ENCODE assay signal across 17 cellular contexts in the genomic region with DNA sequence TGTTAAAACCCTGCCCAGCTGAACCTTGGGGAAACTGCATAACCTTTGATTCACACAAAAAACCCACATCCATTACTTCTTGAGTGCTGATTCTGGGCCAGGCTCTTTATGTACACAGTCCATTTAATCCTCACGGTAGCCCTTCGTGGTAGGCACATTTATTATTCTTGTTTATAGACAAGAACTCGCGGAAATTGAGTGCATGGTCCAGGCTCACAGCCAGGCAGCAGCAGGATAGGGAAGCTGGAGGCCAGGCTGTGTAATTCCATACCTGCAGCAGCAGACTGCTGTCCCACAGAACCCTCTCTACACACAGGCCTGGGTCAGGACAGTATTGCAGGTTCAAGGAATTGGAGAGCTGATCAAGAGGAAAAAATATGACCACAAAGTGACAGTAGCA. TPM values are rescaled to one million over a fixed set of nuclear protein-coding genes. Genes with fewer than 3 reads are reported as not detected.
DNase-seq lines count a peak whose midpoint lies in the region; ATAC-seq and TF ChIP-seq lines count a peak whose summit lies in the region.
"Had no signal": no experiment of that assay in that cellular context is flagged by ENCODE, and none has a peak within 500 bp of the region (broad histone marks: within the 10 kb centered on the region; RNA-seq: fewer than 3 reads in every experiment).

No MANE protein-coding gene starts in this region.

- H3K36me3 ChIP-seq in body of pancreas (replicated peaks in 1 of 2; ENCODE audit: insufficient read depth in 1 of 2, low read depth in 2 of 2) (no peaks in the 10 kb centered on the region), upper lobe of right lung (no peaks in the 10 kb centered on the region), A673 (ENCODE audit: insufficient read depth, low read length, poor library complexity, severe bottlenecking) (no peaks in the 10 kb centered on the region)
- H3K36me3 ChIP-seq: SJSA1 had no signal

- H3K27me3 ChIP-seq in body of pancreas: no peaks in the 10 kb centered on the region
- no peaks in the 10 kb centered on the region for H3K27me3 ChIP-seq in upper lobe of right lung
- no peaks in the 10 kb centered on the region for H3K27me3 ChIP-seq in A673 (replicated peaks; ENCODE audit: insufficient read depth, low read depth, low read length, poor library complexity)
- H3K27me3 ChIP-seq: SJSA1 had no signal

- CTCF ChIA-PET in A673 (lab: Charles Lee): no interaction called here

- peak overlapping the region in 1 of 4 donors; percentile 44 for H3K27ac ChIP-seq in body of pancreas
- H3K27ac ChIP-seq in upper lobe of right lung: no peak overlapping the region
- no peak overlapping the region for H3K27ac ChIP-seq in A673 (ENCODE audit: low read depth, low read length, poor library complexity, severe bottlenecking)
- H3K27ac ChIP-seq: SJSA1 had no signal

- H3K9me3 ChIP-seq in body of pancreas (peaks cover 0 to 12% (median 0%) of the 10 kb centered on the region in 3 donors), upper lobe of right lung (peaks cover 4% of the 10 kb centered on the region), A673 (ENCODE audit: low read depth, low read length, poor library complexity, severe bottlenecking) (no peaks in the 10 kb centered on the region)
- H3K9me3 ChIP-seq: SJSA1 had no signal

- POLR2A ChIA-PET in A673 (lab: Charles Lee; ENCODE audit: low non-redundant PET): interaction anchor here (0.6 kb wide), 1 partner anchor 57 kb away, joined by 3 read pairs; no protein-coding TSS in a partner anchor

- DNase-seq in LNCaP clone FGC (ENCODE audit: low read depth) (peak; percentile 22), NCI-H2107 treated with DMSO at 0.1 percent for 48 hours (lab: John Stamatoyannopoulos, UW; ENCODE audit: unreplicated experiment) (peak; percentile 41), body of pancreas (peak in 3 of 4 donors; percentile 27 to 48 (median 42)), upper lobe of right lung (no peak), A673 (ENCODE audit: low spot score) (no peak), nucleus accumbens (lab: John Stamatoyannopoulos, UW) (no peak), AG08396 (ENCODE audit: low spot score) (no peak)
- DNase-seq: CD4-positive, alpha-beta memory T cell; DND-41; GF-D8; HFFc6; KG1; NCI-H2171 treated with DMSO at 0.1 percent for 48 hours; NCI-H524 treated with DMSO at 0.1 percent for 48 hours; PC-3; SW 1271 had no signal

- TF ChIP-seq CTCF in LNCaP clone FGC (IDR thresholded peaks at IDR 0.05; ENCODE audit: control insufficient read depth, extremely low read depth, insufficient read depth) (no peak), body of pancreas (IDR thresholded peaks at IDR 0.05) (peak in 1 of 7 experiments; percentile 13), upper lobe of right lung (IDR thresholded peaks at IDR 0.05) (no peak), A673 (conservative IDR thresholded peaks at IDR 0.05; ENCODE audit: low read depth, low read length) (no peak)

- no peak overlapping the region for H3K4me3 ChIP-seq in LNCaP clone FGC (ENCODE audit: low read depth, low read length)
- no peak overlapping the region for H3K4me3 ChIP-seq in body of pancreas
- H3K4me3 ChIP-seq in upper lobe of right lung: no peak overlapping the region
- no peak overlapping the region for H3K4me3 ChIP-seq in A673 (ENCODE audit: low read depth, low read length, poor library complexity, severe bottlenecking)
- H3K4me3 ChIP-seq: SJSA1 had no signal

- no TSS peak for BruUV-seq in A673 (replicated peaks; lab: Mats Ljungman, UMichigan)

- intact Hi-C loops in body of pancreas (cut with DNase I): no loop called here
- intact Hi-C loops in upper lobe of right lung (cut with DNase I): no loop called here
- intact Hi-C loops in A673 (cut with micrococcal nuclease; ENCODE audit: unreplicated experiment): no loop called here

- 17 to 26% methylated on average over 4 of the region's 4 CpGs for WGBS in body of pancreas, 2 donors

- peak; percentile 42 for ATAC-seq in body of pancreas
- peak; percentile 31 for ATAC-seq in upper lobe of right lung
- ATAC-seq: PC-3 had no signal

- H3K4me1 ChIP-seq in body of pancreas: no peaks in the 10 kb centered on the region
- H3K4me1 ChIP-seq in upper lobe of right lung: no peaks in the 10 kb centered on the region
- H3K4me1 ChIP-seq in A673 (ENCODE audit: insufficient read depth, low read length, poor library complexity, severe bottlenecking): no peaks in the 10 kb centered on the region
- H3K4me1 ChIP-seq: SJSA1 had no signal

- TF ChIP-seq POLR2A in body of pancreas (IDR thresholded peaks at IDR 0.05): no peak

RNA-seq across cellular contexts. Expression of gene FAM120A, which starts 28.5 kb away (rescaled TPM):
- 10 to 100 TPM; 56.8 to 77.5 TPM for total RNA-seq in body of pancreas
- 109 TPM for total RNA-seq in upper lobe of right lung
- 76.4 and 91.0 TPM in 2 replicates for total RNA-seq in A673 (2021)

RNA-seq across cellular contexts. Expression of gene FAM120AOS, which starts 30.4 kb away (rescaled TPM):
- total RNA-seq in body of pancreas: 10 to 100 TPM; 35.0 to 44.5 TPM
- 46.0 TPM for total RNA-seq in upper lobe of right lung
- 34.5 and 35.8 TPM in 2 replicates for total RNA-seq in A673 (2021)

Comparison
In these comparisons a context has a peak if more than half of its experiments do, and no peak if none do; other contexts are left out.
1. DNase-seq: peak in LNCaP clone FGC (single experiment), NCI-H2107 treated with DMSO at 0.1 percent for 48 hours (single experiment) and body of pancreas (3 of 4); none in upper lobe of right lung (single experiment), A673 (single experiment), nucleus accumbens (0 of 56) and AG08396 (single experiment).